Comparison of ENCODE assay signal across 24 cellular contexts in the genomic region with DNA sequence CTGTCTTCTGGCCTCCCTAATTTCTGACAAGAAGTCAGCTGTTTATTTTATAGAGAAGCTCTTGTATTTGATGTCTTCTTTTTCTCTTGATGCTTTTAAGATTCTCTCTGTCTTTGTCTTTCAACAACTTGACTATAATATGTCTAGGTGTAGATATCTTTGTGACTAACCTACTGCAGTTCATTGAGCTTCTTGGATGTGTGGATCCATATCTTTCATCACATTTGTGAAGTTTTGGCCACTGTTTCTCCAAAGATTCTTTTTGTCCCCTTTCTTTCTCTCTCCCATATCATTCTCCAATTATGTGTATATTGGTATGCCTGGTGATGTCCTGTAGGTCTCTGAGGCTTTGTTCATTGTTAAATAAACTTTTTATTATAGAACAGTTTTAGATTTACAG.
"Had no signal": no experiment of that assay in that cellular context is flagged by ENCODE, and none has a peak within 500 bp of the region (broad histone marks: within the 10 kb centered on the region; RNA-seq: fewer than 3 reads in every experiment).

No MANE protein-coding gene starts in this region.

- H3K4me3 ChIP-seq: stomach, suprapubic skin, testis, thoracic aorta, thyroid gland, tibial artery, tibial nerve, transverse colon, upper lobe of left lung, upper lobe of right lung, uterus, vagina had no signal

- DNase-seq: stimulated activated CD4-positive, alpha-beta T cell treated with anti-CD3 and anti-CD28 coated beads, Interleukin-2, amount 100 ng/mL, for 48 hours; stimulated activated CD4-positive, alpha-beta T cell treated with anti-CD3 and anti-CD28 coated beads, Interleukin-4, amount 100 ng/mL, for 1 hour; stimulated activated CD4-positive, alpha-beta T cell treated with anti-CD3 and anti-CD28 coated beads, Interleukin-4, amount 100 ng/mL, for 24 hours; stimulated activated CD4-positive, alpha-beta T cell treated with anti-CD3 and anti-CD28 coated beads, Interleukin-4, amount 100 ng/mL, for 4 hours; stimulated activated CD8-positive, alpha-beta memory T cell treated with anti-CD3 and anti-CD28 coated beads, Interleukin-4, amount 100 ng/mL, for 48 hours; stimulated activated naive B cell treated with anti-CD40 and anti-IgM and Interleukin-4, amounts not matched to agents 10 μg/mL and 1 μg/mL and 100 μg/mL, for 72 hours; stimulated activated naive CD4-positive, alpha-beta T cell; stimulated activated naive CD4-positive, alpha-beta T cell treated with Interleukin-2 at 50 U/mL for 16 hours; stimulated activated naive CD8-positive, alpha-beta T cell treated with anti-CD3 and anti-CD28 coated beads, Interleukin-15, amount 100 ng/mL, for 72 hours; stimulated activated naive CD8-positive, alpha-beta T cell treated with anti-CD3 and anti-CD28 coated beads, Interleukin-15, Interleukin-2, amounts not matched to agents 100 U/mL and 50 U/mL, for 24 hours; stomach; substantia nigra; testis; thyroid gland; tibial artery; transverse colon; trophoblast cell; upper lobe of left lung; upper lobe of right lung; uterus had no signal

- H3K27ac ChIP-seq: stomach, suprapubic skin, testis, thoracic aorta, thyroid gland, tibial artery, tibial nerve, transverse colon, upper lobe of left lung, upper lobe of right lung, uterus, vagina had no signal

- H3K4me1 ChIP-seq: stomach, suprapubic skin, testis, thyroid gland, tibial artery, tibial nerve, transverse colon, upper lobe of right lung, uterus, vagina had no signal

- H3K9me3 ChIP-seq: testis, thoracic aorta, thyroid gland, vagina had no signal

- H3K36me3 ChIP-seq: upper lobe of right lung, uterus had no signal
